In genomic region chr6:37049990-37050853, GRCh38 we compare ENCODE assay signal across 8 cellular contexts. TPM values are rescaled to one million over a fixed set of nuclear protein-coding genes. Genes with fewer than 3 reads are reported as not detected.
DNase-seq lines count a peak whose midpoint lies in the region; ATAC-seq and TF ChIP-seq lines count a peak whose summit lies in the region.

No MANE protein-coding gene starts in this region.

- H3K4me1 Mint-ChIP-seq in activated B cell treated with CpG ODN at 0.5 μM for 24 hours: peaks cover 68% of the 10 kb centered on the region

- peaks cover 1% of the 10 kb centered on the region for H3K27me3 Mint-ChIP-seq in activated B cell treated with CpG ODN at 0.5 μM for 24 hours

- intact Hi-C loops in activated B cell treated with CpG ODN at 0.5 μM for 24 hours (cut with micrococcal nuclease) (loop anchor here (1.0 to 2.0 kb wide), 2 partner anchors 105 to 367 kb away; no protein-coding TSS in a partner anchor), sciatic nerve (cut with DNase I) (loop anchor here (5.0 kb wide), 1 partner anchor 122 kb away; the partner anchor contains the start of gene PIM1)

- CTCF ChIA-PET in activated B cell treated with CpG ODN at 0.5 μM for 24 hours (lab: Charles Lee): interaction anchor here (0.6 to 11.4 kb wide), 17 partner anchors 10 to 165 kb away, joined by 3 to 289 read pairs (median 7); partner anchors contain the start of genes C6orf89 and PIM1

- peak overlapping the region; percentile 98 for H3K27ac Mint-ChIP-seq in activated B cell treated with CpG ODN at 0.5 μM for 24 hours

- ATAC-seq in HG02938 (IDR thresholded peaks at IDR 0.05; ENCODE audit: unreplicated experiment) (peak; percentile 38), activated B cell treated with CpG ODN at 0.5 μM for 24 hours (ENCODE audit: low read depth) (peak; percentile 48), sciatic nerve (peak; percentile 39), HG03378 (IDR thresholded peaks at IDR 0.05; ENCODE audit: unreplicated experiment) (no peak)

- TF ChIP-seq CTCF in activated B cell treated with CpG ODN at 0.5 μM for 24 hours (IDR thresholded peaks at IDR 0.05): no peak

- peak; percentile 100 for DNase-seq in AML-193 (lab: John Stamatoyannopoulos, UW)
- peak; percentile 71 for DNase-seq in activated B cell treated with CpG ODN at 0.5 μM for 24 hours
- DNase-seq in effector CD4-positive, alpha-beta T cell: peak; percentile 25
- peak; percentile 75 for DNase-seq in sciatic nerve (ENCODE audit: low spot score)
- DNase-seq in NCI-H226: no peak
- no peak for DNase-seq in cerebellar cortex (ENCODE audit: low spot score)

- POLR2A ChIA-PET in activated B cell treated with CpG ODN at 0.5 μM for 24 hours (lab: Charles Lee): interaction anchor here (0.6 to 11.8 kb wide), 24 partner anchors 8 to 298 kb away, joined by 3 to 956 read pairs (median 6); partner anchors contain the start of genes FGD2, MTCH1, PIM1 and PPIL1

- H3K36me3 Mint-ChIP-seq in activated B cell treated with CpG ODN at 0.5 μM for 24 hours (ENCODE audit: low read depth): peaks cover 4% of the 10 kb centered on the region

- H3K4me3 Mint-ChIP-seq in activated B cell treated with CpG ODN at 0.5 μM for 24 hours: peak overlapping the region; percentile 85

- H3K9me3 Mint-ChIP-seq in activated B cell treated with CpG ODN at 0.5 μM for 24 hours: no peaks in the 10 kb centered on the region

RNA-seq across cellular contexts. Expression of gene FGD2, which starts 44.8 kb away (rescaled TPM):
- total RNA-seq in activated B cell treated with CpG ODN at 0.5 μM for 24 hours (362 and 435 TPM in 2 replicates), sciatic nerve (19.7 TPM)

Comparison
In these comparisons a context has a peak if more than half of its experiments do, and no peak if none do; other contexts are left out.
1. DNase-seq: peak in AML-193 (2 of 2), activated B cell treated with CpG ODN at 0.5 μM for 24 hours (single experiment), effector CD4-positive, alpha-beta T cell (single experiment) and sciatic nerve (single experiment); none in NCI-H226 (single experiment) and cerebellar cortex (single experiment).
2. RNA of gene FGD2, which starts 44.8 kb away (total RNA-seq): 362 to 435 TPM in activated B cell treated with CpG ODN at 0.5 μM for 24 hours; 19.7 TPM in sciatic nerve (single experiment); every median in the first group is over 10 times any median in the second.